ENCODE assay signal across 8 cellular contexts in genomic region chr11:13667795-13668101, GRCh38. TPM values are rescaled to one million over a fixed set of nuclear protein-coding genes. Genes with fewer than 3 reads are reported as not detected.
DNase-seq lines count a peak whose midpoint lies in the region; ATAC-seq, FAIRE-seq and TF ChIP-seq lines count a peak whose summit lies in the region.

No MANE protein-coding gene starts in this region.

- H3K27ac ChIP-seq in A549: peak overlapping the region; percentile 90 to 92
- peak overlapping the region; percentile 40 for H3K27ac ChIP-seq in HUES48 (ENCODE audit: low read depth, low read length)
- peak overlapping the region; percentile 50 for H3K27ac ChIP-seq in muscle layer of colon (ENCODE audit: low read depth, low read length)

- H3K27me3 ChIP-seq in HUES48 (ENCODE audit: control insufficient read depth, insufficient read depth, low read length) (no peaks in the 10 kb centered on the region), bronchial epithelial cell (ENCODE audit: control insufficient read depth, insufficient read depth, low read length) (no peaks in the 10 kb centered on the region), muscle layer of colon (ENCODE audit: control insufficient read depth in 1 of 2, insufficient read depth in 2 of 2, low read length in 2 of 2) (no peaks in the 10 kb centered on the region)

- no peak for TF ChIP-seq CTCF in A549 (IDR thresholded peaks at IDR 0.05)
- no peak for TF ChIP-seq CTCF in bronchial epithelial cell (IDR thresholded peaks at IDR 0.05; ENCODE audit: insufficient read depth, low read length, severe bottlenecking)
- no peak for TF ChIP-seq CTCF in GM20000 (IDR thresholded peaks at IDR 0.05; ENCODE audit: extremely low read depth, missing control alignments)

- H3K4me1 ChIP-seq in A549: peaks cover 25% of the 10 kb centered on the region; the same call in 2 of the 3 replicates
- H3K4me1 ChIP-seq in HUES48 (ENCODE audit: control insufficient read depth, insufficient read depth, low read length): peaks cover 11% of the 10 kb centered on the region
- peaks cover 20% of the 10 kb centered on the region for H3K4me1 ChIP-seq in muscle layer of colon (ENCODE audit: insufficient read depth, low read length)

- no peak for TF ChIP-seq EP300 in A549 (IDR thresholded peaks at IDR 0.05)

- H3K9ac ChIP-seq in HUES48 (ENCODE audit: low read depth, low read length) (peak overlapping the region; percentile 75), muscle layer of colon (ENCODE audit: low read length) (peak overlapping the region; percentile 74)

- peak overlapping the region; percentile 93 for H3K4me2 ChIP-seq in A549

- DNase-seq in A549 (ENCODE audit: low read depth in 1 of 2, low spot score in 1 of 2) (no peak), bronchial epithelial cell (ENCODE audit: low read depth) (no peak), NCI-H1694 (lab: John Stamatoyannopoulos, UW) (no peak), NCI-H1436 (lab: John Stamatoyannopoulos, UW) (no peak), GM20000 (ENCODE audit: low spot score) (no peak)

- peak overlapping the region; percentile 69 for H3K4me3 ChIP-seq in A549
- peak overlapping the region; percentile 89 for H3K4me3 ChIP-seq in HUES48 (ENCODE audit: low read depth, low read length)
- H3K4me3 ChIP-seq in bronchial epithelial cell (ENCODE audit: low read depth, low read length): peak overlapping the region; percentile 88
- H3K4me3 ChIP-seq in muscle layer of colon (ENCODE audit: low read depth in 1 of 2, low read length in 2 of 2): peak overlapping the region; percentile 37 to 91

- no peaks in the 10 kb centered on the region for H3K36me3 ChIP-seq in HUES48 (ENCODE audit: control insufficient read depth, insufficient read depth, low read length)
- no peaks in the 10 kb centered on the region for H3K36me3 ChIP-seq in bronchial epithelial cell (ENCODE audit: control insufficient read depth, insufficient read depth, low read length)
- no peaks in the 10 kb centered on the region for H3K36me3 ChIP-seq in muscle layer of colon (ENCODE audit: insufficient read depth, low read length)

- 2% methylated on average over 15 of the region's 15 CpGs for WGBS in A549 (ENCODE audit: missing lambda C conversion rate)

- FAIRE-seq in A549 (lab: Jason Lieb, UNC) (no peak), bronchial epithelial cell (lab: Jason Lieb, UNC) (no peak)

- POLR2A ChIA-PET in A549 (lab: Yijun Ruan, JAX): no interaction called here

- ATAC-seq in A549 (no peak), HG03520 (IDR thresholded peaks at IDR 0.05; ENCODE audit: unreplicated experiment) (no peak)

- H3K9me3 ChIP-seq in A549: no peaks in the 10 kb centered on the region
- H3K9me3 ChIP-seq in HUES48 (ENCODE audit: control insufficient read depth, insufficient read depth, low read length): no peaks in the 10 kb centered on the region
- H3K9me3 ChIP-seq in muscle layer of colon (ENCODE audit: low read length): no peaks in the 10 kb centered on the region

- no peak for TF ChIP-seq RAD21 in A549 (conservative IDR thresholded peaks at IDR 0.05 in 1 of 2, IDR thresholded peaks at IDR 0.05 in 1 of 2)

- CTCF ChIA-PET in A549 (lab: Yijun Ruan, JAX): interaction anchor here (0.8 to 1.8 kb wide), 7 partner anchors 10 to 181 kb away, joined by 3 to 6 read pairs (median 4); no protein-coding TSS in a partner anchor

- no peak for TF ChIP-seq POLR2A in A549 (IDR thresholded peaks at IDR 0.05; ENCODE audit: low read length)

TF ChIP-seq in A549, 52 proteins besides CTCF, POLR2A, EP300 and RAD21:
- TF ChIP-seq HOXB5 (CRISPR knock-in tag; IDR thresholded peaks at IDR 0.05) (no peak), TP53 (CRISPR knock-in tag; IDR thresholded peaks at IDR 0.05) (0 out of 2 replicates have a peak, but pooled peaks have one; percentile 72), CHD2 (IDR thresholded peaks at IDR 0.05; ENCODE audit: low read length, partially characterized antibody) (no peak), EHF (CRISPR knock-in tag; IDR thresholded peaks at IDR 0.05) (no peak), RNF2 (IDR thresholded peaks at IDR 0.05; ENCODE audit: borderline replicate concordance, low read depth) (peak; percentile 62; the same call in 1 of the 2 replicates), ELK1 (IDR thresholded peaks at IDR 0.05; ENCODE audit: low read depth, low read length) (no peak), TFCP2L1 (CRISPR knock-in tag; IDR thresholded peaks at IDR 0.05) (no peak)

RNA-seq across cellular contexts. Expression of gene FAR1, which starts 0.7 kb away (rescaled TPM):
- polyA plus RNA-seq in A549 (2011; rRNA removed): 111 and 119 TPM in 2 replicates
- 33.2 and 34.9 TPM in 2 replicates for polyA plus RNA-seq in A549 (2012; cell fraction: cytosol; rRNA removed)
- polyA plus RNA-seq in A549 (2012; cell fraction: nucleus; rRNA removed): 16.0 and 18.1 TPM in 2 replicates
- 41.8 to 44.3 TPM (median 42.2 TPM) in 3 replicates for polyA plus RNA-seq in A549 (2017; fragmentation: RNase III; extraction: RNeasy Plus Mini Kit Qiagen cat#74134 plus additional on column Dnase treatment)
- polyA minus RNA-seq in A549 (2011; rRNA and poly(A)+ RNA removed): 50.3 and 51.3 TPM in 2 replicates
- total RNA-seq in bronchial epithelial cell: 78.7 and 90.5 TPM in 2 replicates

Comparison
In these comparisons a context has a peak if more than half of its experiments do, and no peak if none do; other contexts are left out.
1. H3K27ac ChIP-seq: peak in every context shown above with its lines; median percentile 91 in A549; 50 in muscle layer of colon; 40 in HUES48.